Comparison of ENCODE assay signal across 24 cellular contexts in the genomic region with DNA sequence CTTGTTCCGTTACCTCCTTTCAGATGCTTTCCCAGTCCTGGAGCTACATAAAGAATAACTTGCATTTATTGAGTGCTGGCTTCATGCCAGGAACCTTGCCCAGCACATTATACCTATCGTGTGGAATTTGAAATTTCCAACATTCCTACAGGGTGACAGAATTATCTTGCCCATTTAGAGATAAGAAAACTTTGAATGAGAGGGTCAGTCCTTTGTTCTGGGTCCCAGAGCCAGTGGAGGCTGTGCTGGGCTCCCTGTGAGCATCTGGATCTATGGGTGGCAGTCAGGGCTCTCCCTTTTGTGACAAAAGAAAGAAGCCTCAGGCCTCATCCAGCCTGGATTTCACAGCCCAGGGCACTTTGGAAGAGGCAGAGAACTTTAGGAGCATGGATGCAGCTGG. TPM values are rescaled to one million over a fixed set of nuclear protein-coding genes. Genes with fewer than 3 reads are reported as not detected.
DNase-seq lines count a peak whose midpoint lies in the region; ATAC-seq and TF ChIP-seq lines count a peak whose summit lies in the region.
"Had no signal": no experiment of that assay in that cellular context is flagged by ENCODE, and none has a peak within 500 bp of the region (broad histone marks: within the 10 kb centered on the region; RNA-seq: fewer than 3 reads in every experiment).

No MANE protein-coding gene starts in this region.

- TF ChIP-seq RAD21 in Ishikawa (IDR thresholded peaks at IDR 0.05; ENCODE audit: low read depth), result no peak

- H3K4me3 Mint-ChIP-seq in osteocyte (ENCODE audit: unreplicated experiment), result no peak overlapping the region
- H3K4me3 Mint-ChIP-seq: activated CD4-positive, alpha-beta T cell treated with anti-CD3 and anti-CD28 coated beads for 36 hours; stimulated activated naive CD8-positive, alpha-beta T cell treated with anti-CD3 and anti-CD28 coated beads, Interleukin-15, amount 100 ng/mL, for 72 hours; T-helper 17 cell had no signal

- no peaks in the 10 kb centered on the region for H3K27me3 ChIP-seq in A673 (replicated peaks; ENCODE audit: insufficient read depth, low read depth, low read length, poor library complexity)
- H3K27me3 ChIP-seq in esophagus muscularis mucosa, result no peaks in the 10 kb centered on the region
- no peaks in the 10 kb centered on the region for H3K27me3 ChIP-seq in tibial nerve
- H3K27me3 ChIP-seq: foreskin keratinocyte, upper lobe of right lung had no signal

- H3K27me3 Mint-ChIP-seq in osteocyte (ENCODE audit: unreplicated experiment), result no peaks in the 10 kb centered on the region
- H3K27me3 Mint-ChIP-seq: activated CD4-positive, alpha-beta T cell treated with anti-CD3 and anti-CD28 coated beads for 36 hours; stimulated activated naive CD8-positive, alpha-beta T cell treated with anti-CD3 and anti-CD28 coated beads, Interleukin-15, amount 100 ng/mL, for 72 hours; T-helper 17 cell had no signal

- H3K4me1 ChIP-seq in A673 (ENCODE audit: insufficient read depth, low read length, poor library complexity, severe bottlenecking), result peaks cover 12% of the 10 kb centered on the region
- peaks cover 17 to 34% (median 25%) of the 10 kb centered on the region in 4 donors for H3K4me1 ChIP-seq in esophagus muscularis mucosa
- H3K4me1 ChIP-seq in tibial nerve, result peaks cover 0 to 24% (median 5%) of the 10 kb centered on the region in 4 donors
- H3K4me1 ChIP-seq: foreskin keratinocyte had no signal

- intact Hi-C loops in A673 (cut with micrococcal nuclease; ENCODE audit: unreplicated experiment), result no loop called here
- intact Hi-C loops in esophagus muscularis mucosa (cut with DNase I), result loop anchor here (10.0 kb wide), 1 partner anchor 256 kb away; a partner anchor contains a TSS

- no peak overlapping the region for H3K4me3 ChIP-seq in A673 (ENCODE audit: low read depth, low read length, poor library complexity, severe bottlenecking)
- no peak overlapping the region for H3K4me3 ChIP-seq in esophagus muscularis mucosa
- no peak overlapping the region for H3K4me3 ChIP-seq in tibial nerve
- H3K4me3 ChIP-seq: upper lobe of right lung had no signal

- 57% methylated on average over 2 of the region's 2 CpGs for WGBS in esophagus muscularis mucosa
- 49 to 56% methylated on average over 2 of the region's 2 CpGs for WGBS in tibial nerve, 2 donors

- no peak for TF ChIP-seq EP300 in Ishikawa (IDR thresholded peaks at IDR 0.05; ENCODE audit: borderline replicate concordance)
- TF ChIP-seq EP300 in esophagus muscularis mucosa (IDR thresholded peaks at IDR 0.05), result no peak
- no peak for TF ChIP-seq EP300 in tibial nerve (IDR thresholded peaks at IDR 0.05)

- H3K27ac ChIP-seq in A673 (ENCODE audit: low read depth, low read length, poor library complexity, severe bottlenecking) (peak overlapping the region; percentile 47), esophagus muscularis mucosa (replicated peaks in 1 of 4) (no peak overlapping the region), tibial nerve (no peak overlapping the region)
- H3K27ac ChIP-seq: foreskin keratinocyte, upper lobe of right lung had no signal

- H3K36me3 ChIP-seq in A673 (ENCODE audit: insufficient read depth, low read length, poor library complexity, severe bottlenecking), result peaks cover 40% of the 10 kb centered on the region
- peaks cover 0 to 58% (median 30%) of the 10 kb centered on the region in 4 donors for H3K36me3 ChIP-seq in esophagus muscularis mucosa
- H3K36me3 ChIP-seq in tibial nerve, result peaks cover 0 to 43% (median 0%) of the 10 kb centered on the region in 3 donors

- H3K27ac Mint-ChIP-seq in osteocyte (ENCODE audit: unreplicated experiment), result no peak overlapping the region
- H3K27ac Mint-ChIP-seq: activated CD4-positive, alpha-beta T cell treated with anti-CD3 and anti-CD28 coated beads for 36 hours; activated naive CD4-positive, alpha-beta T cell treated with anti-CD3 and anti-CD28 coated beads, Interleukin-2, amount 50 U/mL, for 72 hours; stimulated activated naive CD8-positive, alpha-beta T cell treated with anti-CD3 and anti-CD28 coated beads, Interleukin-15, amount 100 ng/mL, for 72 hours; T-helper 17 cell had no signal

- CTCF ChIA-PET in A673 (lab: Charles Lee), result no interaction called here

- POLR2A ChIA-PET in A673 (lab: Charles Lee; ENCODE audit: low non-redundant PET), result no interaction called here

- DNase-seq in A673 (ENCODE audit: low spot score) (peak; percentile 3), esophagus muscularis mucosa (ENCODE audit: extremely low spot score) (peak; percentile 66), osteocyte (ENCODE audit: extremely low spot score, unreplicated experiment) (peak; percentile 23), tibial nerve (ENCODE audit: low spot score in 2 of 2) (no peak), NCI-H2107 (lab: John Stamatoyannopoulos, UW) (no peak)
- DNase-seq: activated CD4-positive, alpha-beta T cell treated with anti-CD3 and anti-CD28 coated beads for 36 hours; cerebellar nuclear complex; DMS153; erythroblast; foreskin keratinocyte; Karpas-422; NCI-H187 treated with DMSO at 0.1 percent for 48 hours; NCI-H446 treated with DMSO at 0.1 percent for 48 hours; stimulated activated naive CD8-positive, alpha-beta T cell treated with anti-CD3 and anti-CD28 coated beads, Interleukin-15, amount 100 ng/mL, for 72 hours; T-helper 17 cell; upper lobe of right lung had no signal

- H3K9me3 ChIP-seq in A673 (ENCODE audit: low read depth, low read length, poor library complexity, severe bottlenecking) (no peaks in the 10 kb centered on the region), esophagus muscularis mucosa (no peaks in the 10 kb centered on the region), tibial nerve (no peaks in the 10 kb centered on the region)
- H3K9me3 ChIP-seq: upper lobe of right lung had no signal

- TF ChIP-seq POLR2A in esophagus muscularis mucosa (IDR thresholded peaks at IDR 0.05; ENCODE audit: low read depth) (no peak), tibial nerve (IDR thresholded peaks at IDR 0.05) (no peak)

- no peak for ATAC-seq in HG02884 (IDR thresholded peaks at IDR 0.05; ENCODE audit: unreplicated experiment)
- ATAC-seq: activated CD4-positive, alpha-beta T cell treated with anti-CD3 and anti-CD28 coated beads for 36 hours; activated naive CD4-positive, alpha-beta T cell treated with anti-CD3 and anti-CD28 coated beads, Interleukin-2, amount 50 U/mL, for 72 hours; foreskin keratinocyte; HCT116; stimulated activated naive CD8-positive, alpha-beta T cell treated with anti-CD3 and anti-CD28 coated beads, Interleukin-15, amount 100 ng/mL, for 72 hours; T-helper 17 cell; upper lobe of right lung had no signal

- TF ChIP-seq CTCF in A673 (conservative IDR thresholded peaks at IDR 0.05; ENCODE audit: low read depth, low read length) (no peak), esophagus muscularis mucosa (IDR thresholded peaks at IDR 0.05) (no peak), osteocyte (IDR thresholded peaks at IDR 0.05) (no peak), tibial nerve (IDR thresholded peaks at IDR 0.05) (no peak)

- no peaks in the 10 kb centered on the region for H3K9me3 Mint-ChIP-seq in osteocyte (ENCODE audit: unreplicated experiment)
- H3K9me3 Mint-ChIP-seq: activated naive CD4-positive, alpha-beta T cell treated with anti-CD3 and anti-CD28 coated beads, Interleukin-2, amount 50 U/mL, for 72 hours; stimulated activated naive CD8-positive, alpha-beta T cell treated with anti-CD3 and anti-CD28 coated beads, Interleukin-15, amount 100 ng/mL, for 72 hours had no signal

- H3K4me1 Mint-ChIP-seq in osteocyte (ENCODE audit: unreplicated experiment), result peaks cover 25% of the 10 kb centered on the region

- peaks cover 20% of the 10 kb centered on the region for H3K36me3 Mint-ChIP-seq in osteocyte (ENCODE audit: unreplicated experiment)
- H3K36me3 Mint-ChIP-seq: activated naive CD4-positive, alpha-beta T cell treated with anti-CD3 and anti-CD28 coated beads, Interleukin-2, amount 50 U/mL, for 72 hours had no signal

- BruUV-seq in A673 (replicated peaks; lab: Mats Ljungman, UMichigan), result no TSS peak

TF ChIP-seq in Ishikawa, 13 proteins besides CTCF, POLR2A, EP300 and RAD21:
- TF ChIP-seq TEAD4 (IDR thresholded peaks at IDR 0.05), result peak; percentile 45; the same call in 1 of the 2 replicates
- no peak for TF ChIP-seq EGR1 (IDR thresholded peaks at IDR 0.05)
- TF ChIP-seq NFIC (IDR thresholded peaks at IDR 0.05), result peak; percentile 61; the same call in 1 of the 2 replicates
TF ChIP-seq in Ishikawa: peak in this region for 2.

RNA-seq across cellular contexts. Expression of a gene that starts 3.2 kb away (rescaled TPM):
- 173 and 188 TPM in 2 replicates for total RNA-seq in A673 (2021)
- total RNA-seq in esophagus muscularis mucosa, result 10 to 100 TPM; 33.1 to 43.1 (median 39.1) TPM
- total RNA-seq in osteocyte, result 24.3 and 25.1 TPM in 2 replicates
- 10 to 100 TPM; 16.3 to 47.0 (median 35.2) TPM for total RNA-seq in tibial nerve

RNA-seq across cellular contexts. Expression of a gene that starts 8.7 kb away (rescaled TPM):
- total RNA-seq in A673 (2021) (47.3 and 62.2 TPM in 2 replicates), esophagus muscularis mucosa (10 to 100 TPM; 19.9 to 59.0 (median 39.3) TPM), osteocyte (38.6 and 39.0 TPM in 2 replicates), tibial nerve (100 to 1,000 TPM in 2 of 4 donors, 10 to 100 TPM in 2; 87.1 to 120 (median 103) TPM)
- total RNA-seq: HT-29 had no signal

RNA-seq across cellular contexts. Expression of a gene that starts 28.5 kb away (rescaled TPM):
- total RNA-seq in A673 (2021) (166 TPM in 2 replicates), esophagus muscularis mucosa (10 to 100 TPM in 1 of 4 donors, not detected in 3; 23.1 TPM), osteocyte (6.4 and 7.8 TPM in 2 replicates), tibial nerve (10 to 100 TPM in 1 of 4 donors, not detected in 3; 14.1 TPM)
- total RNA-seq: activated CD8-positive, alpha-beta memory T cell treated with anti-CD3 and anti-CD28 coated beads for 36 hours; HT-29; lung microvascular endothelial cell; SK-MEL-5; upper lobe of right lung had no signal

RNA-seq across cellular contexts. Expression of a gene that starts 39.5 kb away (rescaled TPM):
- total RNA-seq in A673 (2021) (119 and 132 TPM in 2 replicates), esophagus muscularis mucosa (10 to 100 TPM; 23.7 to 38.8 (median 33.2) TPM), osteocyte (59.4 and 64.0 TPM in 2 replicates), tibial nerve (100 to 1,000 TPM in 2 of 4 donors, 10 to 100 TPM in 2; 70.6 to 113 (median 94.7) TPM)

RNA-seq across cellular contexts. Expression of a gene that starts 39.7 kb away (rescaled TPM):
- total RNA-seq in A673 (2021), result not detected in 2 replicates
- total RNA-seq in esophagus muscularis mucosa, result under 1 TPM in 1 of 4 donors, not detected in 3; 0.33 TPM
- total RNA-seq in osteocyte, result not detected in 2 replicates
- not detected for total RNA-seq in tibial nerve
- total RNA-seq: foreskin keratinocyte, HT-29, T-helper 17 cell, upper lobe of right lung had no signal

Comparison
In these comparisons a context has a peak if more than half of its experiments do, and no peak if none do; other contexts are left out.
1. DNase-seq: peak in A673 (single experiment), esophagus muscularis mucosa (single experiment) and osteocyte (single experiment); none in tibial nerve (0 of 2) and NCI-H2107 (single experiment).